8 cellular contexts compared by ENCODE assay signal in the genomic region with DNA sequence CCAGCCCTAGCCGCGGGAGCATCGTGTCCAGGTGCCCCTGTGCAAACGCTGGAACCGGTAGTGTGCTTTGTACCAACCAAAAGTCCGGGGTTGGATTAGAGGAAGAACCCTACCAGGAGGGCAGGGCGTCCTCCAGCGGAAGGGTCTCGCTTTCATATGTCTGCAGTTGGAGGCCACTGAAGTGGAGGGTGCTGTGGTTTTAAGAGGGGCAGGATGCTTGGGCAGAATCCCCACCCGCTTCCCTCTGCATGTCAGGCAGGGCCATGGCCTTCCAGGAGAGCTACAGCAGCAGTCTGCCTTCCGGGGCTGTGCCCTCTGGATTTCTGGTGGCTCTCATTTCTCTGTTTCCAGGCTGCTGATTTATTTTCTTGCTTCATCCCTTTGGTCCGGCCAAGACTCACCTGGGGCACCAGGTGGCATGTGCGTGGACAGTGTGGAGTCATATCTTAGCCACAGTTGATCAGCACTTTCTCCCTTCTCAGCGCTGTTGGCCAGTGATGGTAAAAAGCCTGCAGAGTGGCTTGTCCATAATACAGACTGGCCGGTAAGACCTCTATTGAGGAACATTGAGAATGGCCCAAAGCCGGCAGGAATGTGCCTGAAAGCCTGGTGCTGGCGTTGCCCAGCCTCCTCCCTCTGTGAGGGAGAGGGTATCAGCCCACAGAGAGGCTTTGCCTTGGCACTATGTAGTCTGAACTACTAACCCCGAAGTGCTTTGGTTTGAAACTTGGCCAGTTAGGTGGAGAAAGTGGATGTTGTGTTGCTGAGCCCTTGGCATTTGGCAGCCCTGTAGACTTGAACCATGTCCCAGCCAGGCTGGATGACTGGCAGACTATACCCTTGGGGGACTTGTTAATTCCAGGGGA. TPM values are rescaled to one million over a fixed set of nuclear protein-coding genes. Genes with fewer than 3 reads are reported as not detected.
DNase-seq lines count a peak whose midpoint lies in the region; ATAC-seq lines count a peak whose summit lies in the region.

No MANE protein-coding gene starts in this region.

- no peaks in the 10 kb centered on the region for H3K36me3 Mint-ChIP-seq in activated CD4-positive, alpha-beta T cell treated with anti-CD3 and anti-CD28 coated beads for 36 hours (ENCODE audit: low read depth)
- no peaks in the 10 kb centered on the region for H3K36me3 Mint-ChIP-seq in activated naive CD8-positive, alpha-beta T cell treated with anti-CD3 and anti-CD28 coated beads, Interleukin-2, amount 50 U/mL, for 24 hours (ENCODE audit: low read depth)
- H3K36me3 Mint-ChIP-seq in immature natural killer cell = no peaks in the 10 kb centered on the region

- H3K4me1 Mint-ChIP-seq in activated CD4-positive, alpha-beta T cell treated with anti-CD3 and anti-CD28 coated beads for 36 hours = peaks cover 4% of the 10 kb centered on the region
- H3K4me1 Mint-ChIP-seq in activated naive CD8-positive, alpha-beta T cell treated with anti-CD3 and anti-CD28 coated beads, Interleukin-2, amount 50 U/mL, for 24 hours = peaks cover 4% of the 10 kb centered on the region
- peaks cover 18 to 21% of the 10 kb centered on the region in 2 donors for H3K4me1 Mint-ChIP-seq in immature natural killer cell

- DNase-seq in activated CD4-positive, alpha-beta T cell treated with anti-CD3 and anti-CD28 coated beads for 36 hours = no peak
- DNase-seq in activated CD4-positive, alpha-beta T cell treated with anti-CD3 and anti-CD28 coated beads, Interleukin-2, amount 50 U/mL, for 1 hour = no peak
- no peak for DNase-seq in activated naive CD8-positive, alpha-beta T cell treated with anti-CD3 and anti-CD28 coated beads, Interleukin-2, amount 50 U/mL, for 24 hours
- no peak for DNase-seq in immature natural killer cell
- DNase-seq in superior temporal gyrus (ENCODE audit: extremely low spot score) = peak; percentile 39
- no peak for DNase-seq in GM19240 (ENCODE audit: insufficient read length, low spot score)
- no peak for DNase-seq in RKO (ENCODE audit: low spot score)

- POLR2A ChIA-PET in activated CD4-positive, alpha-beta T cell treated with anti-CD3 and anti-CD28 coated beads for 36 hours (lab: Charles Lee) = no interaction called here

- no peak overlapping the region for H3K27ac Mint-ChIP-seq in activated CD4-positive, alpha-beta T cell treated with anti-CD3 and anti-CD28 coated beads for 36 hours
- H3K27ac Mint-ChIP-seq in activated naive CD8-positive, alpha-beta T cell treated with anti-CD3 and anti-CD28 coated beads, Interleukin-2, amount 50 U/mL, for 24 hours = no peak overlapping the region
- no peak overlapping the region for H3K27ac Mint-ChIP-seq in immature natural killer cell

- peaks cover 50% of the 10 kb centered on the region for H3K27me3 Mint-ChIP-seq in activated CD4-positive, alpha-beta T cell treated with anti-CD3 and anti-CD28 coated beads for 36 hours
- H3K27me3 Mint-ChIP-seq in activated naive CD8-positive, alpha-beta T cell treated with anti-CD3 and anti-CD28 coated beads, Interleukin-2, amount 50 U/mL, for 24 hours = peaks cover 69% of the 10 kb centered on the region
- H3K27me3 Mint-ChIP-seq in immature natural killer cell (ENCODE audit: low read depth in 3 of 3) = peaks cover 24 to 38% (median 24%) of the 10 kb centered on the region in 3 donors

- H3K9me3 Mint-ChIP-seq in activated CD4-positive, alpha-beta T cell treated with anti-CD3 and anti-CD28 coated beads for 36 hours (ENCODE audit: low read depth) = no peaks in the 10 kb centered on the region
- H3K9me3 Mint-ChIP-seq in activated naive CD8-positive, alpha-beta T cell treated with anti-CD3 and anti-CD28 coated beads, Interleukin-2, amount 50 U/mL, for 24 hours = no peaks in the 10 kb centered on the region
- peaks cover 0 to 6% (median 0%) of the 10 kb centered on the region in 6 donors for H3K9me3 Mint-ChIP-seq in immature natural killer cell

- CTCF ChIA-PET in activated CD4-positive, alpha-beta T cell treated with anti-CD3 and anti-CD28 coated beads for 36 hours (lab: Charles Lee) = no interaction called here

- intact Hi-C loops in activated CD4-positive, alpha-beta T cell treated with anti-CD3 and anti-CD28 coated beads for 36 hours (cut with DNase I, micrococcal nuclease) = loop anchor here in 1 of 2 experiments (5.0 kb wide), 1 partner anchor 172 kb away; no protein-coding TSS in a partner anchor

- peak overlapping the region; percentile 28 for H3K4me3 Mint-ChIP-seq in activated CD4-positive, alpha-beta T cell treated with anti-CD3 and anti-CD28 coated beads for 36 hours
- H3K4me3 Mint-ChIP-seq in activated naive CD8-positive, alpha-beta T cell treated with anti-CD3 and anti-CD28 coated beads, Interleukin-2, amount 50 U/mL, for 24 hours = peak overlapping the region; percentile 36
- H3K4me3 Mint-ChIP-seq in immature natural killer cell = peak overlapping the region; percentile 15 to 77 (median 46)

- no peak for ATAC-seq in activated CD4-positive, alpha-beta T cell treated with anti-CD3 and anti-CD28 coated beads for 36 hours
- ATAC-seq in activated naive CD8-positive, alpha-beta T cell treated with anti-CD3 and anti-CD28 coated beads, Interleukin-2, amount 50 U/mL, for 24 hours = no peak
- ATAC-seq in HG03442 (IDR thresholded peaks at IDR 0.05; ENCODE audit: unreplicated experiment) = no peak

RNA-seq across cellular contexts. Expression of gene AGAP1, which starts 1.8 kb away (rescaled TPM):
- 1 to 10 TPM; 2.2 TPM for total RNA-seq in activated CD4-positive, alpha-beta T cell treated with anti-CD3 and anti-CD28 coated beads for 36 hours
- polyA plus RNA-seq in immature natural killer cell = 1 to 10 TPM in 1 of 3 donors, under 1 TPM in 2; 0.18 to 2.3 (median 0.21) TPM
